ENCODE assay signal across 6 cellular contexts in genomic region chr17:41810659-41811548, GRCh38. TPM values are rescaled to one million over a fixed set of nuclear protein-coding genes. Genes with fewer than 3 reads are reported as not detected.
DNase-seq lines count a peak whose midpoint lies in the region; ATAC-seq and TF ChIP-seq lines count a peak whose summit lies in the region.

No MANE protein-coding gene starts in this region.

- H3K9me3 Mint-ChIP-seq in naive thymus-derived CD8-positive, alpha-beta T cell = no peaks in the 10 kb centered on the region

- peaks cover 0 to 4% (median 0%) of the 10 kb centered on the region in 5 donors for H3K27me3 Mint-ChIP-seq in naive thymus-derived CD8-positive, alpha-beta T cell

- H3K4me3 ChIP-seq in astrocyte of the cerebellum (ENCODE audit: low read depth, low read length) = peak overlapping the region; percentile 89

- no peak for TF ChIP-seq CTCF in astrocyte of the cerebellum (IDR thresholded peaks at IDR 0.05; ENCODE audit: low read depth, low read length, missing control alignments)

- peaks cover 0 to 2% (median 0%) of the 10 kb centered on the region in 3 donors for H3K36me3 Mint-ChIP-seq in naive thymus-derived CD8-positive, alpha-beta T cell

- H3K4me3 Mint-ChIP-seq in naive thymus-derived CD8-positive, alpha-beta T cell = peak overlapping the region; percentile 61 to 97 (median 86)

- peaks cover 17 to 26% (median 24%) of the 10 kb centered on the region in 4 donors for H3K4me1 Mint-ChIP-seq in naive thymus-derived CD8-positive, alpha-beta T cell

- POLR2A ChIA-PET in naive thymus-derived CD8-positive, alpha-beta T cell (lab: Charles Lee) = interaction anchor here (0.7 to 3.9 kb wide), 7 partner anchors 9 to 122 kb away, joined by 3 to 29 read pairs (median 7); partner anchors contain the start of genes EIF1 and KLHL11

- peak overlapping the region in 2 of 10 donors; percentile 22 to 49 for H3K27ac Mint-ChIP-seq in naive thymus-derived CD8-positive, alpha-beta T cell

- no peak for DNase-seq in astrocyte of the cerebellum (ENCODE audit: low read depth)
- peak in 1 of 10 donors; percentile 30 for DNase-seq in naive thymus-derived CD8-positive, alpha-beta T cell
- no peak for DNase-seq in COLO829 (ENCODE audit: low spot score)
- DNase-seq in pons (ENCODE audit: low spot score) = no peak
- DNase-seq in activated CD4-positive, alpha-beta T cell treated with anti-CD3 and anti-CD28 coated beads, Interleukin-2, amount 50 U/mL, for 48 hours = no peak

- ATAC-seq in HG02610 (IDR thresholded peaks at IDR 0.05; ENCODE audit: unreplicated experiment) = peak; percentile 20
- ATAC-seq in naive thymus-derived CD8-positive, alpha-beta T cell = peak; percentile 61 to 66

- in situ Hi-C loops in astrocyte of the cerebellum (cut with HindIII; ENCODE audit: low sequenced_read_pairs) = no loop called here

RNA-seq across cellular contexts. Expression of gene P3H4, which starts 0.8 kb away (rescaled TPM):
- 1 to 10 TPM; 4.4 to 6.0 TPM for total RNA-seq in naive thymus-derived CD8-positive, alpha-beta T cell
- 1 to 10 TPM; 4.0 to 6.2 (median 5.8) TPM for polyA plus RNA-seq in naive thymus-derived CD8-positive, alpha-beta T cell

RNA-seq across cellular contexts. Expression of gene FKBP10, which starts 1.9 kb away (rescaled TPM):
- total RNA-seq in naive thymus-derived CD8-positive, alpha-beta T cell = not detected
- polyA plus RNA-seq in naive thymus-derived CD8-positive, alpha-beta T cell = not detected

RNA-seq across cellular contexts. Expression of gene JUP, which starts 24.4 kb away (rescaled TPM):
- total RNA-seq in naive thymus-derived CD8-positive, alpha-beta T cell = 1 to 10 TPM; 4.0 to 4.7 TPM
- under 1 TPM; 0.14 to 0.55 (median 0.30) TPM for polyA plus RNA-seq in naive thymus-derived CD8-positive, alpha-beta T cell

RNA-seq across cellular contexts. Expression of gene NT5C3B, which starts 25.1 kb away (rescaled TPM):
- total RNA-seq in naive thymus-derived CD8-positive, alpha-beta T cell = 10 to 100 TPM; 51.3 to 54.0 TPM
- 10 to 100 TPM; 38.4 to 64.7 (median 41.5) TPM for polyA plus RNA-seq in naive thymus-derived CD8-positive, alpha-beta T cell

RNA-seq across cellular contexts. Expression of gene KLHL10, which starts 26.7 kb away (rescaled TPM):
- not detected for total RNA-seq in naive thymus-derived CD8-positive, alpha-beta T cell
- polyA plus RNA-seq in naive thymus-derived CD8-positive, alpha-beta T cell = under 1 TPM in 1 of 3 donors, not detected in 2; 0.09 TPM
